ENCODE assay signal across 22 cellular contexts in the genomic region with DNA sequence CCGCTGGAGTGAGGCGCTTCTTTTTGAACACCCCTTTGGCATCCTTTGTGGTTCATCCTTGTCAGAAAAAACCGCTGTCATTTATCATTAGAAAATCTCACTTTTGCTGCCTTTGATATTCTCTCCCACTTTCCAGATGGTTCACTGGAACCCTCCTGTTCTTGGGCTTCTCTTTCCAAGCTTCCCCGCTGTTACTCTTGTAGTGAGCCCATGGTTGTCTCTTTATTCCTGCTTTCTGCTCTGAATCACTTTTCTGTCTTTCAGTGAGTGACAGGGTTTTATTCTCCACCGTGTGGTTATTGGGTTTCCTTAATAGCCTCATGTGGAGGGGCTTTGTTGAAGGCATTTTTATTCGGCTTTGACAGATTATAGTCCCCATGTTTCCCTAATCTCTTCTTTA.
"Had no signal": no experiment of that assay in that cellular context is flagged by ENCODE, and none has a peak within 500 bp of the region (broad histone marks: within the 10 kb centered on the region; RNA-seq: fewer than 3 reads in every experiment).

No MANE protein-coding gene starts in this region.

- H3K9me3 Mint-ChIP-seq: activated CD4-positive, alpha-beta memory T cell treated with anti-CD3 and anti-CD28 coated beads for 36 hours; activated CD4-positive, alpha-beta T cell treated with anti-CD3 and anti-CD28 coated beads, Interleukin-2, amount 10 ng/mL, durations not matched to agents 7 days and 5 days; activated naive CD4-positive, alpha-beta T cell treated with anti-CD3 and anti-CD28 coated beads, Interleukin-2, amount 10 ng/mL, durations not matched to agents 7 days and 5 days; activated naive CD8-positive, alpha-beta T cell treated with anti-CD3 and anti-CD28 coated beads for 36 hours; activated T-helper 2 cell treated with anti-CD3 and anti-CD28 coated beads, Interferon-gamma antibody, Interleukin-2, Interleukin-4, amounts not matched to agents 10 μg/mL and 5 μg/mL and 100 μg/mL, durations not matched to agents 14 hours and 24 hours and 36 hours had no signal

- H3K27ac ChIP-seq: SJCRH30 had no signal

- ATAC-seq: Right ventricle myocardium inferior had no signal

- H3K4me2 ChIP-seq: SK-N-SH had no signal

- H3K36me3 ChIP-seq: MG63, SJCRH30 had no signal

- H3K36me3 Mint-ChIP-seq: activated naive CD4-positive, alpha-beta T cell treated with anti-CD3 and anti-CD28 coated beads, Interleukin-2, amount 10 ng/mL, durations not matched to agents 7 days and 5 days had no signal

- H3K27ac Mint-ChIP-seq: activated CD4-positive, alpha-beta memory T cell treated with anti-CD3 and anti-CD28 coated beads for 36 hours; activated CD4-positive, alpha-beta T cell treated with anti-CD3 and anti-CD28 coated beads, Interleukin-2, amount 10 ng/mL, durations not matched to agents 7 days and 5 days; activated naive CD4-positive, alpha-beta T cell treated with anti-CD3 and anti-CD28 coated beads, Interleukin-2, amount 10 ng/mL, durations not matched to agents 7 days and 5 days; activated naive CD8-positive, alpha-beta T cell treated with anti-CD3 and anti-CD28 coated beads for 36 hours; activated T-helper 2 cell treated with anti-CD3 and anti-CD28 coated beads, Interferon-gamma antibody, Interleukin-2, Interleukin-4, amounts not matched to agents 10 μg/mL and 5 μg/mL and 100 μg/mL, durations not matched to agents 14 hours and 24 hours and 36 hours had no signal

- H3K27me3 Mint-ChIP-seq: activated CD4-positive, alpha-beta memory T cell treated with anti-CD3 and anti-CD28 coated beads for 36 hours; activated CD4-positive, alpha-beta T cell treated with anti-CD3 and anti-CD28 coated beads, Interleukin-2, amount 10 ng/mL, durations not matched to agents 7 days and 5 days; activated naive CD4-positive, alpha-beta T cell treated with anti-CD3 and anti-CD28 coated beads, Interleukin-2, amount 10 ng/mL, durations not matched to agents 7 days and 5 days; activated naive CD8-positive, alpha-beta T cell treated with anti-CD3 and anti-CD28 coated beads for 36 hours had no signal

- H3K27me3 ChIP-seq: MG63, SJCRH30 had no signal

- H3K4me3 ChIP-seq: MG63, SJCRH30 had no signal

- H3K4me1 ChIP-seq: SJCRH30 had no signal

- H3K4me3 Mint-ChIP-seq: activated CD4-positive, alpha-beta memory T cell treated with anti-CD3 and anti-CD28 coated beads for 36 hours; activated CD4-positive, alpha-beta T cell treated with anti-CD3 and anti-CD28 coated beads, Interleukin-2, amount 10 ng/mL, durations not matched to agents 7 days and 5 days; activated naive CD4-positive, alpha-beta T cell treated with anti-CD3 and anti-CD28 coated beads, Interleukin-2, amount 10 ng/mL, durations not matched to agents 7 days and 5 days; activated naive CD8-positive, alpha-beta T cell treated with anti-CD3 and anti-CD28 coated beads for 36 hours had no signal

- DNase-seq: activated CD4-positive, alpha-beta memory T cell treated with anti-CD3 and anti-CD28 coated beads for 36 hours; activated CD4-positive, alpha-beta T cell treated with anti-CD3 and anti-CD28 coated beads, Interleukin-2, amount 10 ng/mL, durations not matched to agents 7 days and 5 days; activated CD4-positive, CD25-positive, alpha-beta regulatory T cell; activated CD8-positive, alpha-beta memory T cell treated with anti-CD3 and anti-CD28 coated beads for 24 hours; activated gamma-delta T cell treated with Interleukin-2 at 50 U/mL for 16 hours; activated naive CD4-positive, alpha-beta T cell treated with anti-CD3 and anti-CD28 coated beads, Interleukin-2, amount 10 ng/mL, durations not matched to agents 7 days and 5 days; activated naive CD8-positive, alpha-beta T cell treated with anti-CD3 and anti-CD28 coated beads for 36 hours; activated T-cell treated with anti-CD3 and anti-CD28 coated beads for 4 hours; activated T-cell treated with anti-CD3 and anti-CD28 coated beads, Interleukin-2, amount 50 U/mL, for 48 hours; MG63; NCI-H1105; NCI-H1436; NCI-H1694 treated with DMSO at 0.1 percent for 48 hours; NCI-H2029 treated with DMSO at 0.1 percent for 48 hours; NCI-H345; NCI-H510A; NCI-H526 treated with DMSO at 0.1 percent for 48 hours; NCI-H82; SJCRH30; SK-N-SH had no signal

- H3K9me3 ChIP-seq: MG63, SJCRH30, SK-N-SH had no signal

- H3K4me1 Mint-ChIP-seq: activated CD4-positive, alpha-beta T cell treated with anti-CD3 and anti-CD28 coated beads, Interleukin-2, amount 10 ng/mL, durations not matched to agents 7 days and 5 days; activated naive CD4-positive, alpha-beta T cell treated with anti-CD3 and anti-CD28 coated beads, Interleukin-2, amount 10 ng/mL, durations not matched to agents 7 days and 5 days; activated naive CD8-positive, alpha-beta T cell treated with anti-CD3 and anti-CD28 coated beads for 36 hours had no signal

- H3K9ac ChIP-seq: SK-N-SH had no signal
